ENCODE assay signal across 7 cellular contexts in genomic region chr21:32612075-32612998, GRCh38.
DNase-seq lines count a peak whose midpoint lies in the region; ATAC-seq, FAIRE-seq and TF ChIP-seq lines count a peak whose summit lies in the region.

Gene CFAP298 (minus strand): TSS chr21:32612377. CDS start chr21:32612243, 134 bp downstream.

- peak; percentile 87 for FAIRE-seq in GM18507 (lab: Jason Lieb, UNC)

- peak; percentile 93 for ATAC-seq in HG02973 (IDR thresholded peaks at IDR 0.05; ENCODE audit: unreplicated experiment)

- DNase-seq in GM18507 (ENCODE audit: extremely low spot score, insufficient read length, low read depth) (peak; percentile 81), NCI-H2081 (lab: John Stamatoyannopoulos, UW) (peak; percentile 74 to 86), T1000 (lab: John Stamatoyannopoulos, UW) (peak; percentile 88), astrocyte of the spinal cord (ENCODE audit: low read depth, low spot score) (peak; percentile 95), hippocampal formation (lab: John Stamatoyannopoulos, UW) (peak; percentile 90 to 91), retinal pigment epithelial cell (ENCODE audit: low read depth) (peak; percentile 83)

- TF ChIP-seq CTCF in astrocyte of the spinal cord (IDR thresholded peaks at IDR 0.05; ENCODE audit: low read depth, low read length) (no peak), retinal pigment epithelial cell (conservative IDR thresholded peaks at IDR 0.05; ENCODE audit: low read depth, low read length) (no peak)

- in situ Hi-C loops in astrocyte of the spinal cord (cut with HindIII; ENCODE audit: low sequenced_read_pairs): no loop called here

- H3K4me3 ChIP-seq in astrocyte of the spinal cord (ENCODE audit: low read depth, low read length): peak within 1 kb of the TSS; percentile 94
- peak within 1 kb of the TSS; percentile 94 for H3K4me3 ChIP-seq in retinal pigment epithelial cell (ENCODE audit: low read length)

Comparison
In these comparisons a context has a peak if more than half of its experiments do, and no peak if none do; other contexts are left out.
1. Peak in every context shown above with its lines: DNase-seq, ATAC-seq and H3K4me3 ChIP-seq.